In genomic region chr12:6925543-6926279, GRCh38 we compare ENCODE assay signal across 8 cellular contexts. TPM values are rescaled to one million over a fixed set of nuclear protein-coding genes. Genes with fewer than 3 reads are reported as not detected.
DNase-seq lines count a peak whose midpoint lies in the region; ATAC-seq and TF ChIP-seq lines count a peak whose summit lies in the region.

No MANE protein-coding gene starts in this region.

- peak overlapping the region; percentile 32 for H2AFZ ChIP-seq in osteoblast (ENCODE audit: low read length)

- peaks cover 6% of the 10 kb centered on the region for H3K36me3 ChIP-seq in cardiac muscle cell
- peaks cover 20% of the 10 kb centered on the region for H3K36me3 ChIP-seq in osteoblast (ENCODE audit: insufficient read depth, low read length)

- H3K4me1 ChIP-seq in cardiac muscle cell (ENCODE audit: low read depth) (peaks cover 41% of the 10 kb centered on the region), osteoblast (ENCODE audit: insufficient read depth, low read length) (peaks cover 45% of the 10 kb centered on the region)

- no peak for TF ChIP-seq CTCF in cardiac muscle cell (IDR thresholded peaks at IDR 0.05; ENCODE audit: low read depth, low read length)
- no peak for TF ChIP-seq CTCF in osteoblast (IDR thresholded peaks at IDR 0.05; ENCODE audit: extremely low read depth, low read depth, low read length)

- peaks cover 35% of the 10 kb centered on the region for H3K79me2 ChIP-seq in osteoblast (ENCODE audit: insufficient read depth, low read length)

- peak overlapping the region; percentile 80 for H3K27ac ChIP-seq in cardiac muscle cell
- H3K27ac ChIP-seq in osteoblast (ENCODE audit: low read depth, low read length): peak overlapping the region; percentile 90

- H3K4me3 ChIP-seq in cardiac muscle cell: no peak overlapping the region
- peak overlapping the region; percentile 85 for H3K4me3 ChIP-seq in osteoblast (ENCODE audit: insufficient read depth, low read length)

- no peaks in the 10 kb centered on the region for H3K27me3 ChIP-seq in cardiac muscle cell
- no peaks in the 10 kb centered on the region for H3K27me3 ChIP-seq in osteoblast (ENCODE audit: insufficient read depth, low read length)

- H3K9me3 ChIP-seq in cardiac muscle cell (ENCODE audit: low read depth): no peaks in the 10 kb centered on the region
- H3K9me3 ChIP-seq in osteoblast (ENCODE audit: low read depth, low read length): no peaks in the 10 kb centered on the region

- peaks cover 15% of the 10 kb centered on the region for H4K20me1 ChIP-seq in osteoblast (ENCODE audit: insufficient read depth, low read length)

- peak; percentile 80 for DNase-seq in Ammon's horn (ENCODE audit: low spot score)
- DNase-seq in HT1080 (ENCODE audit: low read depth): peak; percentile 91
- peak; percentile 83 for DNase-seq in amniotic epithelial cell (ENCODE audit: low read depth)
- peak; percentile 52 to 89 for DNase-seq in cardiac muscle cell (ENCODE audit: low read depth in 1 of 2, low spot score in 1 of 2)
- DNase-seq in osteoblast (ENCODE audit: insufficient read length, low spot score, missing footprints): peak; percentile 95
- no peak for DNase-seq in activated CD4-positive, alpha-beta T cell treated with anti-CD3 and anti-CD28 coated beads for 1 hour

- ATAC-seq in GM18511 (IDR thresholded peaks at IDR 0.05; ENCODE audit: unreplicated experiment): no peak
- ATAC-seq in GM21447 (IDR thresholded peaks at IDR 0.05; ENCODE audit: unreplicated experiment): no peak

- H3K4me2 ChIP-seq in osteoblast (ENCODE audit: insufficient read depth, low read length): peak overlapping the region; percentile 96

RNA-seq across cellular contexts. Expression of gene ATN1, which starts 2.0 kb away (rescaled TPM):
- 6.6 and 11.6 TPM in 2 replicates for total RNA-seq in HT1080 (2014; rRNA removed; shearing (Covaris generic))
- 75.9 and 77.0 TPM in 2 replicates for polyA plus RNA-seq in HT1080 (2015; cell fraction: cytosol; rRNA removed)
- 111 and 113 TPM in 2 replicates for polyA plus RNA-seq in HT1080 (2015; cell fraction: nucleus; rRNA removed)
- total RNA-seq in cardiac muscle cell: 28.1 and 46.4 TPM in 2 replicates
- polyA plus RNA-seq in cardiac muscle cell: 22.8 and 37.8 TPM in 2 replicates
- total RNA-seq in osteoblast: 10.3 and 14.1 TPM in 2 replicates

RNA-seq across cellular contexts. Expression of gene ENO2, which starts 11.3 kb away (rescaled TPM):
- total RNA-seq in HT1080 (2014; rRNA removed; shearing (Covaris generic)): 13.4 and 26.3 TPM in 2 replicates
- polyA plus RNA-seq in HT1080 (2015; cell fraction: cytosol; rRNA removed): 88.1 and 90.1 TPM in 2 replicates
- 265 and 285 TPM in 2 replicates for polyA plus RNA-seq in HT1080 (2015; cell fraction: nucleus; rRNA removed)
- total RNA-seq in cardiac muscle cell (56.2 and 87.7 TPM in 2 replicates), osteoblast (8.5 and 13.4 TPM in 2 replicates)
- polyA plus RNA-seq in cardiac muscle cell: 133 and 154 TPM in 2 replicates

RNA-seq across cellular contexts. Expression of gene RNU7-1, which starts 17.9 kb away (rescaled TPM):
- not detected in 2 replicates for total RNA-seq in HT1080 (2014; rRNA removed; shearing (Covaris generic))
- polyA plus RNA-seq in HT1080 (2015; cell fraction: cytosol; rRNA removed): not detected in 2 replicates
- polyA plus RNA-seq in HT1080 (2015; cell fraction: nucleus; rRNA removed): not detected in 2 replicates
- total RNA-seq in cardiac muscle cell (not detected in 2 replicates), osteoblast (not detected in 2 replicates)
- polyA plus RNA-seq in cardiac muscle cell: not detected in 2 replicates

RNA-seq across cellular contexts. Expression of gene C12orf57, which starts 18.1 kb away (rescaled TPM):
- 127 and 201 TPM in 2 replicates for total RNA-seq in HT1080 (2014; rRNA removed; shearing (Covaris generic))
- 166 and 174 TPM in 2 replicates for polyA plus RNA-seq in HT1080 (2015; cell fraction: cytosol; rRNA removed)
- 61.3 and 74.6 TPM in 2 replicates for polyA plus RNA-seq in HT1080 (2015; cell fraction: nucleus; rRNA removed)
- total RNA-seq in cardiac muscle cell: 260 and 307 TPM in 2 replicates
- 154 and 208 TPM in 2 replicates for polyA plus RNA-seq in cardiac muscle cell
- 81.4 and 93.4 TPM in 2 replicates for total RNA-seq in osteoblast

RNA-seq across cellular contexts. Expression of gene LRRC23, which starts 21.1 kb away (rescaled TPM):
- total RNA-seq in HT1080 (2014; rRNA removed; shearing (Covaris generic)): 3.5 and 3.6 TPM in 2 replicates
- 7.3 and 8.3 TPM in 2 replicates for polyA plus RNA-seq in HT1080 (2015; cell fraction: cytosol; rRNA removed)
- 5.1 and 7.0 TPM in 2 replicates for polyA plus RNA-seq in HT1080 (2015; cell fraction: nucleus; rRNA removed)
- 17.5 and 18.8 TPM in 2 replicates for total RNA-seq in cardiac muscle cell
- polyA plus RNA-seq in cardiac muscle cell: 23.7 and 24.8 TPM in 2 replicates
- total RNA-seq in osteoblast: 7.1 and 7.6 TPM in 2 replicates
